9 cellular contexts compared by ENCODE assay signal in the genomic region with DNA sequence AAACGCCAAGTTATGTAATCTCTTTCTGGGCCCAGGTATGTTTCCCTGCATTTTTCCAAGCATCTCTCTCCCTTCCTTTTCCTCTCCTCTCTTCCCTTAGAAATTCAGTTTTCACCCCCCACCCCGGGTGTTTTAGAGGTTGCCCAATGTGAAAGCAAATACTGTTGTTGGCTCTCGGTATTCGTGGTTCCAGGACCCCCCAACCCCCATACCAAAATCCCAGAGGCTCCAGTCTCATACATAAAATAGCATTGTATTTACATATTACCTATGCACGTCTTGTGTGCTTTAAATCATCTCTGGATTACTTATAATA. TPM values are rescaled to one million over a fixed set of nuclear protein-coding genes. Genes with fewer than 3 reads are reported as not detected.
DNase-seq lines count a peak whose midpoint lies in the region; ATAC-seq and TF ChIP-seq lines count a peak whose summit lies in the region.
"Had no signal": no experiment of that assay in that cellular context is flagged by ENCODE, and none has a peak within 500 bp of the region (broad histone marks: within the 10 kb centered on the region; RNA-seq: fewer than 3 reads in every experiment).

No MANE protein-coding gene starts in this region.

- H3K4me1 Mint-ChIP-seq in CD8-positive, alpha-beta T cell (ENCODE audit: low read depth) = peaks cover 5% of the 10 kb centered on the region

- no peak overlapping the region for H3K27ac ChIP-seq in CD8-positive, alpha-beta T cell (ENCODE audit: low read depth, low read length)
- H3K27ac ChIP-seq in OCI-LY7 (ENCODE audit: low read depth, low read length, poor library complexity, severe bottlenecking) = no peak overlapping the region
- H3K27ac ChIP-seq in lower lobe of right lung = no peak overlapping the region
- H3K27ac ChIP-seq: pancreas had no signal

- H2AFZ ChIP-seq in OCI-LY7 (ENCODE audit: low read length) = peak overlapping the region; percentile 59; the same call in 1 of the 2 replicates

- H3K9me2 ChIP-seq in OCI-LY7 (ENCODE audit: insufficient read depth, low read length) = no peaks in the 10 kb centered on the region

- peak overlapping the region; percentile 61 for H3K4me2 ChIP-seq in OCI-LY7 (ENCODE audit: low read length)

- BruUV-seq in OCI-LY7 (replicated peaks; lab: Mats Ljungman, UMichigan) = no TSS peak

- peak overlapping the region; percentile 24 for H3K4me3 Mint-ChIP-seq in CD8-positive, alpha-beta T cell

- H3K27me3 ChIP-seq in CD8-positive, alpha-beta T cell (ENCODE audit: insufficient read depth, low read length) = no peaks in the 10 kb centered on the region
- H3K27me3 ChIP-seq in lower lobe of right lung (ENCODE audit: low read depth) = no peaks in the 10 kb centered on the region
- H3K27me3 ChIP-seq: pancreas had no signal

- H3K79me2 ChIP-seq in OCI-LY7 (ENCODE audit: insufficient read depth, low read depth, low read length) = no peaks in the 10 kb centered on the region

- H3K9me3 Mint-ChIP-seq in CD8-positive, alpha-beta T cell = no peaks in the 10 kb centered on the region

- no peaks in the 10 kb centered on the region for H4K20me1 ChIP-seq in OCI-LY7 (ENCODE audit: insufficient read depth, low read length)

- CTCF ChIA-PET in CD8-positive, alpha-beta T cell (lab: Charles Lee) = interaction anchor here (0.6 to 5.8 kb wide), 16 partner anchors 9 to 1203 kb away, joined by 3 to 62 read pairs (median 4); partner anchors contain the start of gene RRAGA
- CTCF ChIA-PET in OCI-LY7 (lab: Charles Lee; ENCODE audit: unreplicated experiment) = interaction anchor here (1.2 kb wide), 1 partner anchor 409 kb away, joined by 7 read pairs; the partner anchor contains the start of gene RRAGA

- no peaks in the 10 kb centered on the region for H3K9me3 ChIP-seq in CD8-positive, alpha-beta T cell (ENCODE audit: low read length)
- no peaks in the 10 kb centered on the region for H3K9me3 ChIP-seq in OCI-LY7 (ENCODE audit: low read length)
- H3K9me3 ChIP-seq in lower lobe of right lung = no peaks in the 10 kb centered on the region
- H3K9me3 ChIP-seq: pancreas had no signal

- POLR2A ChIA-PET in CD8-positive, alpha-beta T cell (lab: Charles Lee) = no interaction called here
- POLR2A ChIA-PET in OCI-LY7 (lab: Charles Lee) = interaction anchor here (0.5 to 1.6 kb wide), 4 partner anchors 11 to 371 kb away, joined by 3 to 8 read pairs (median 4); no protein-coding TSS in a partner anchor

- H3K36me3 Mint-ChIP-seq in CD8-positive, alpha-beta T cell = no peaks in the 10 kb centered on the region

- peaks cover 7% of the 10 kb centered on the region for H3K4me1 ChIP-seq in CD8-positive, alpha-beta T cell (ENCODE audit: insufficient read depth, low read length)
- H3K4me1 ChIP-seq in OCI-LY7 (ENCODE audit: insufficient read depth, low read length, poor library complexity, severe bottlenecking) (peaks cover 4% of the 10 kb centered on the region), lower lobe of right lung (peaks cover 10% of the 10 kb centered on the region)

- no peaks in the 10 kb centered on the region for H3K36me3 ChIP-seq in CD8-positive, alpha-beta T cell (ENCODE audit: insufficient read depth, low read length)
- H3K36me3 ChIP-seq in OCI-LY7 (ENCODE audit: insufficient read depth, low read length) (no peaks in the 10 kb centered on the region), lower lobe of right lung (no peaks in the 10 kb centered on the region)
- H3K36me3 ChIP-seq: pancreas had no signal

- DNase-seq in CD8-positive, alpha-beta T cell = no peak
- DNase-seq in OCI-LY7 (ENCODE audit: low spot score) (no peak), lower lobe of right lung (no peak), NCI-H82 treated with DMSO at 0.1 percent for 48 hours (lab: John Stamatoyannopoulos, UW; ENCODE audit: unreplicated experiment) (no peak), HUDEP-2 (lab: John Stamatoyannopoulos, UW; ENCODE audit: unreplicated experiment in 76 of 76) (no peak), HuH-7 (ENCODE audit: low spot score) (no peak), anterior cingulate cortex (lab: John Stamatoyannopoulos, UW) (no peak)

- H3K27ac Mint-ChIP-seq in CD8-positive, alpha-beta T cell = no peak overlapping the region

- TF ChIP-seq CTCF in CD8-positive, alpha-beta T cell (IDR thresholded peaks at IDR 0.05) = no peak
- TF ChIP-seq CTCF in OCI-LY7 (conservative IDR thresholded peaks at IDR 0.05; ENCODE audit: low read length) (no peak; the same call in none of the 2 replicates), lower lobe of right lung (IDR thresholded peaks at IDR 0.05) (peak; percentile 10)

- H3K4me3 ChIP-seq in CD8-positive, alpha-beta T cell (ENCODE audit: low read depth, low read length) = no peak overlapping the region
- H3K4me3 ChIP-seq in OCI-LY7 (ENCODE audit: low read depth, low read length, poor library complexity, severe bottlenecking) (peak overlapping the region; percentile 41), lower lobe of right lung (peak overlapping the region; percentile 21)
- H3K4me3 ChIP-seq: pancreas had no signal

- intact Hi-C loops in CD8-positive, alpha-beta T cell (cut with DNase I, micrococcal nuclease) = loop anchor here (1.0 to 10.0 kb wide), 11 partner anchors 77 to 1202 kb away; partner anchors contain the start of genes RPS6 (in 2 of the 2), RRAGA (in 2 of the 2) and DENND4C (in 1 of the 2)
- intact Hi-C loops in OCI-LY7 (cut with micrococcal nuclease; ENCODE audit: unreplicated experiment) = loop anchor here (1.0 to 5.0 kb wide), 6 partner anchors 77 to 1203 kb away; partner anchors contain the start of genes HAUS6, RPS6 and RRAGA
- intact Hi-C loops in lower lobe of right lung (cut with DNase I) = no loop called here

- ATAC-seq in CD8-positive, alpha-beta T cell = peak; percentile 33
- peak; percentile 12 for ATAC-seq in GM21423 (IDR thresholded peaks at IDR 0.05; ENCODE audit: unreplicated experiment)
- ATAC-seq in lower lobe of right lung = peak in 1 of 2 donors; percentile 27

- peaks cover 5% of the 10 kb centered on the region for H3K27me3 Mint-ChIP-seq in CD8-positive, alpha-beta T cell (ENCODE audit: low read depth)

RNA-seq across cellular contexts. Expression of gene ACER2, which starts 48.8 kb away (rescaled TPM):
- total RNA-seq in CD8-positive, alpha-beta T cell = 1 to 10 TPM in 1 of 2 experiments, under 1 TPM in 1; 0.62 to 1.2 TPM
- total RNA-seq in OCI-LY7 (2014; rRNA removed; shearing (Covaris generic)) = 1.4 and 1.6 TPM in 2 replicates
- total RNA-seq in OCI-LY7 (2022) (1.8 and 2.7 TPM in 2 replicates), lower lobe of right lung (5.9 TPM)
